Comparison of ENCODE assay signal across 24 cellular contexts in genomic region chr7:14582010-14582409, GRCh38.
DNase-seq lines count a peak whose midpoint lies in the region; TF ChIP-seq lines count a peak whose summit lies in the region.
"Had no signal": no experiment of that assay in that cellular context is flagged by ENCODE, and none has a peak within 500 bp of the region (broad histone marks: within the 10 kb centered on the region; RNA-seq: fewer than 3 reads in every experiment).

No MANE protein-coding gene starts in this region.

- no peak overlapping the region for H3K4me3 ChIP-seq in adrenal gland

- H3K4me1 ChIP-seq in adrenal gland (replicated peaks in 1 of 2): no peaks in the 10 kb centered on the region

- DNase-seq in Calu3 (no peak), NCI-H146 (lab: John Stamatoyannopoulos, UW) (peak; percentile 76), adrenal gland (no peak), posterior cingulate gyrus (no peak), T-helper 9 cell (no peak)
- DNase-seq: DMS79 treated with DMSO at 0.1 percent for 48 hours, GF-D8, GOT3, HCEC 1CT, NCI-H1048, NCI-H1436, NCI-H2171 treated with DMSO at 0.1 percent for 48 hours, NCI-H345, NCI-H510A treated with DMSO at 0.1 percent for 48 hours, NCI-H774, SHP77, T-cell had no signal

- H3K9me3 Mint-ChIP-seq in Calu3 (ENCODE audit: low read depth, unreplicated experiment): peaks cover 9% of the 10 kb centered on the region

- peak overlapping the region; percentile 43 for H3K27ac Mint-ChIP-seq in Calu3 (ENCODE audit: unreplicated experiment)
- H3K27ac Mint-ChIP-seq: B cell, IgD-negative memory B cell, T-cell had no signal

- no peaks in the 10 kb centered on the region for H3K9me3 ChIP-seq in adrenal gland (replicated peaks in 1 of 3)

- H3K4me3 Mint-ChIP-seq in Calu3 (ENCODE audit: low read depth, unreplicated experiment): no peak overlapping the region
- H3K4me3 Mint-ChIP-seq: B cell, IgD-negative memory B cell, T-cell had no signal

- CTCF ChIA-PET in Calu3 (lab: Charles Lee): interaction anchor here (0.9 kb wide), 1 partner anchor 103 kb away, joined by 3 read pairs; no protein-coding TSS in a partner anchor

- TF ChIP-seq CTCF in 22Rv1 (IDR thresholded peaks at IDR 0.05) (no peak), Calu3 (IDR thresholded peaks at IDR 0.05; ENCODE audit: unreplicated experiment) (no peak), VCaP (conservative IDR thresholded peaks at IDR 0.05) (no peak), adrenal gland (IDR thresholded peaks at IDR 0.05) (no peak)

- no peaks in the 10 kb centered on the region for H3K27me3 Mint-ChIP-seq in Calu3 (ENCODE audit: unreplicated experiment)
- H3K27me3 Mint-ChIP-seq: B cell, IgD-negative memory B cell, T-cell had no signal

- no peaks in the 10 kb centered on the region for H3K36me3 ChIP-seq in adrenal gland (replicated peaks in 1 of 2)

- H3K36me3 Mint-ChIP-seq in Calu3 (ENCODE audit: insufficient read depth, unreplicated experiment): no peaks in the 10 kb centered on the region
- H3K36me3 Mint-ChIP-seq: IgD-negative memory B cell, T-cell had no signal

- no peak for TF ChIP-seq POLR2A in adrenal gland (IDR thresholded peaks at IDR 0.05)

- H3K27ac ChIP-seq in 22Rv1 (peak overlapping the region; percentile 4; the same call in 1 of the 2 replicates), VCaP (peak overlapping the region; percentile 9; the same call in 1 of the 2 replicates), adrenal gland (no peak overlapping the region)
- H3K27ac ChIP-seq: C4-2B, KMS-11, RWPE1 had no signal

- H3K27me3 ChIP-seq in adrenal gland: no peaks in the 10 kb centered on the region

- intact Hi-C loops in Calu3 (cut with micrococcal nuclease; ENCODE audit: unreplicated experiment) (loop anchor here (5.0 kb wide), 1 partner anchor 75 kb away; no protein-coding TSS in a partner anchor), adrenal gland (cut with DNase I) (no loop called here), posterior cingulate gyrus (cut with DNase I) (no loop called here)

- WGBS in adrenal gland, 4 donors: 72 to 79% (median 74%) methylated on average over 4 of the region's 4 CpGs

- H3K4me1 Mint-ChIP-seq in Calu3 (ENCODE audit: low read depth, unreplicated experiment): peaks cover 10% of the 10 kb centered on the region
- H3K4me1 Mint-ChIP-seq: B cell, IgD-negative memory B cell, T-cell had no signal

- BruUV-seq in Calu3 (replicated peaks; lab: Mats Ljungman, UMichigan): no TSS peak

Comparison
In these comparisons a context has a peak if more than half of its experiments do, and no peak if none do; other contexts are left out.
1. H3K27ac ChIP-seq: peak in 22Rv1 (single experiment) and VCaP (single experiment); none in adrenal gland (0 of 5).